25 cellular contexts compared by ENCODE assay signal in the genomic region with DNA sequence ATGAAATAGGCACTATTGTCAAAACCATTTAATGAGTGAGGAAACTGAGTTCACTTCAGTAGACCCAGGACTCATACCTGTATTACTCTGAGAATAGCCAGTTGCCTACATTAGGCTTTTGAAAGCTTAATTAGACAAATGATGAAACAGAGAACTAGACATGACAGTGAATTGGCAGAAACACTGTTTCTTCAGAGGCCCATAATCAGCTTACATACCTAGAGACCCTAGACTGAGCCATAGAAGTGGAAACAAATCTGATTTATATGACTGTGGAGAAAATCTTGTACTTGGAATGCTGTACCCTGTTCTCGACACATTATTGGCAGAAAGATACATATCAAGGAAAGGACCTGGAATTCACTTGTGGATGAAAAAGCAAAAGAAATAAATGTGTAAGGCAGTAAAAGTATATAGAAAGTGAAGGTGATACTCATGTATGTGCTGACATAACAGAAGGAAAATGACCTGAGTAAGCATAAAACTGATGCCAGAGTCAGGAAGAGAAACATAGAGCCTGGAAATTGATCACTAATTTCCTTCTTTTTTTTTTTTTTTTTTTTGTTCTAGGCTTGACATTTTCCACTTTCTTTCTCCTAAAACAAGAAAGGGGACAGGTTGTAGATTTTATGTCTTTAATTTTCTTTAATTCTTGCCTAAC.
"Had no signal": no experiment of that assay in that cellular context is flagged by ENCODE, and none has a peak within 500 bp of the region (broad histone marks: within the 10 kb centered on the region; RNA-seq: fewer than 3 reads in every experiment).

No MANE protein-coding gene starts in this region.

- H3K4me1 ChIP-seq: esophagus squamous epithelium, lower lobe of right lung, parathyroid adenoma, right atrium auricular region, testis, tibial artery, upper lobe of left lung had no signal

- H3K27ac ChIP-seq: esophagus squamous epithelium, lower lobe of right lung, parathyroid adenoma, right atrium auricular region, sigmoid colon, testis, tibial artery, upper lobe of left lung had no signal

- ATAC-seq: effector memory CD8-positive, alpha-beta T cell; left ventricle myocardium superior; lower lobe of right lung; naive thymus-derived CD8-positive, alpha-beta T cell; stimulated activated effector memory CD8-positive, alpha-beta T cell treated with anti-CD3 and anti-CD28 coated beads, Interleukin-12 subunit alpha, Interleukin-12 subunit beta, amount 100 ng/mL, for 72 hours had no signal

- H3K36me3 Mint-ChIP-seq: stimulated activated effector memory CD8-positive, alpha-beta T cell treated with anti-CD3 and anti-CD28 coated beads, Interleukin-12 subunit alpha, Interleukin-12 subunit beta, amount 100 ng/mL, for 72 hours had no signal

- H3K4me3 Mint-ChIP-seq: effector memory CD8-positive, alpha-beta T cell; naive thymus-derived CD8-positive, alpha-beta T cell; stimulated activated effector memory CD8-positive, alpha-beta T cell treated with anti-CD3 and anti-CD28 coated beads, Interleukin-12 subunit alpha, Interleukin-12 subunit beta, amount 100 ng/mL, for 72 hours had no signal

- H3K27me3 ChIP-seq: esophagus squamous epithelium, right atrium auricular region, sigmoid colon, testis, tibial artery, upper lobe of left lung had no signal

- H3K79me2 ChIP-seq: parathyroid adenoma had no signal

- H3K9me3 ChIP-seq: lower lobe of right lung, testis had no signal

- H3K4me1 Mint-ChIP-seq: naive thymus-derived CD8-positive, alpha-beta T cell; stimulated activated effector memory CD8-positive, alpha-beta T cell treated with anti-CD3 and anti-CD28 coated beads, Interleukin-12 subunit alpha, Interleukin-12 subunit beta, amount 100 ng/mL, for 72 hours had no signal

- DNase-seq: cortex of kidney; effector memory CD8-positive, alpha-beta T cell; erythroblast; esophagus squamous epithelium; hypothalamus; left ventricle myocardium superior; lower lobe of right lung; naive thymus-derived CD8-positive, alpha-beta T cell; occipital lobe; sigmoid colon; stimulated activated CD4-positive, alpha-beta T cell treated with anti-CD3 and anti-CD28 coated beads, Interleukin-2, amount 100 ng/mL, for 24 hours; stimulated activated CD4-positive, alpha-beta T cell treated with anti-CD3 and anti-CD28 coated beads, Interleukin-4, amount 100 ng/mL, for 24 hours; stimulated activated naive CD4-positive, alpha-beta T cell treated with Interleukin-2 at 50 U/mL for 16 hours; substantia nigra; testis; tibial artery; upper lobe of left lung had no signal

- H3K27ac Mint-ChIP-seq: effector memory CD8-positive, alpha-beta T cell; naive thymus-derived CD8-positive, alpha-beta T cell; progenitor cell of endocrine pancreas; stimulated activated effector memory CD8-positive, alpha-beta T cell treated with anti-CD3 and anti-CD28 coated beads, Interleukin-12 subunit alpha, Interleukin-12 subunit beta, amount 100 ng/mL, for 72 hours had no signal

- H3K9ac ChIP-seq: parathyroid adenoma had no signal

- H3K4me3 ChIP-seq: esophagus squamous epithelium, lower lobe of right lung, right atrium auricular region, sigmoid colon, testis, tibial artery, upper lobe of left lung had no signal

- H2AFZ ChIP-seq: parathyroid adenoma had no signal

- H3K27me3 Mint-ChIP-seq: effector memory CD8-positive, alpha-beta T cell; progenitor cell of endocrine pancreas had no signal

- FAIRE-seq: endometrium, frontal cortex, keratinocyte, urothelium cell line had no signal

- H3K36me3 ChIP-seq: esophagus squamous epithelium, lower lobe of right lung, right atrium auricular region, sigmoid colon, tibial artery, upper lobe of left lung had no signal
